ENCODE assay signal across 16 cellular contexts in the genomic region with DNA sequence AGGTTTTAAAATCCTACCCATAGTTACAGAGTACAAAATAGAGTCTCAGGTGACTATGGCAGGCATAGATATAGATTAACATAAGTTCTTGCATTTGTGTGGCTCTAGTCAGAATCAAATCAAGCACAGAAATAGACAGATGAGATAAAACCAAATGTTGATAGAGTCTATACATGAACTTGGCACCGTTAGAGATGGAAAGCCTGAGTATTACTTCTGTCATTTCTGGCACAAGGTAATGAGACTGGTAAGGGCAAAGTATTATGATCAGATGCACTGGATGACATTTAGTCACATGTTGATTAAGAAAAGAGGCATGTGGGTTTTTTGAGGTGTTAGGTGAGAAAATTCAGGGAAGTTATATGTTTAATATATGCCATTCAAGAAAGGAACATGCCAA.
DNase-seq lines count a peak whose midpoint lies in the region; ATAC-seq lines count a peak whose summit lies in the region.
"Had no signal": no experiment of that assay in that cellular context is flagged by ENCODE, and none has a peak within 500 bp of the region (broad histone marks: within the 10 kb centered on the region; RNA-seq: fewer than 3 reads in every experiment).

No MANE protein-coding gene starts in this region.

- H3K27ac Mint-ChIP-seq in activated CD4-positive, alpha-beta T cell treated with anti-CD3 and anti-CD28 coated beads for 36 hours = no peak overlapping the region
- no peak overlapping the region for H3K27ac Mint-ChIP-seq in activated CD4-positive, alpha-beta T cell treated with anti-CD3 and anti-CD28 coated beads, Interleukin-2, amount 10 ng/mL, durations not matched to agents 24 days and 14 days
- H3K27ac Mint-ChIP-seq in activated naive CD8-positive, alpha-beta T cell treated with anti-CD3 and anti-CD28 coated beads, Interleukin-2, amount 50 U/mL, for 24 hours = no peak overlapping the region
- H3K27ac Mint-ChIP-seq in activated naive CD8-positive, alpha-beta T cell treated with anti-CD3 and anti-CD28 coated beads for 36 hours = no peak overlapping the region
- no peak overlapping the region for H3K27ac Mint-ChIP-seq in stimulated activated naive CD8-positive, alpha-beta T cell treated with anti-CD3 and anti-CD28 coated beads, Interleukin-15, amount 100 ng/mL, for 72 hours
- no peak overlapping the region for H3K27ac Mint-ChIP-seq in stimulated activated memory B cell treated with anti-CD40 and anti-IgM and Interleukin-4, amounts not matched to agents 10 μg/mL and 1 μg/mL and 100 μg/mL, for 72 hours
- H3K27ac Mint-ChIP-seq: B cell; CD4-positive, alpha-beta T cell; CD8-positive, alpha-beta T cell had no signal

- no peaks in the 10 kb centered on the region for H3K4me1 Mint-ChIP-seq in activated CD4-positive, alpha-beta T cell treated with anti-CD3 and anti-CD28 coated beads for 36 hours
- no peaks in the 10 kb centered on the region for H3K4me1 Mint-ChIP-seq in activated CD4-positive, alpha-beta T cell treated with anti-CD3 and anti-CD28 coated beads, Interleukin-2, amount 10 ng/mL, durations not matched to agents 24 days and 14 days
- H3K4me1 Mint-ChIP-seq in activated naive CD8-positive, alpha-beta T cell treated with anti-CD3 and anti-CD28 coated beads, Interleukin-2, amount 50 U/mL, for 24 hours = peaks cover 3% of the 10 kb centered on the region
- H3K4me1 Mint-ChIP-seq in activated naive CD8-positive, alpha-beta T cell treated with anti-CD3 and anti-CD28 coated beads for 36 hours = no peaks in the 10 kb centered on the region
- no peaks in the 10 kb centered on the region for H3K4me1 Mint-ChIP-seq in stimulated activated naive CD8-positive, alpha-beta T cell treated with anti-CD3 and anti-CD28 coated beads, Interleukin-15, amount 100 ng/mL, for 72 hours
- H3K4me1 Mint-ChIP-seq in stimulated activated memory B cell treated with anti-CD40 and anti-IgM and Interleukin-4, amounts not matched to agents 10 μg/mL and 1 μg/mL and 100 μg/mL, for 72 hours = peaks cover 6% of the 10 kb centered on the region

- no peak for DNase-seq in activated CD4-positive, alpha-beta T cell treated with anti-CD3 and anti-CD28 coated beads for 36 hours
- no peak for DNase-seq in activated CD4-positive, alpha-beta T cell treated with anti-CD3 and anti-CD28 coated beads, Interleukin-2, amount 10 ng/mL, durations not matched to agents 24 days and 14 days
- DNase-seq in activated naive CD8-positive, alpha-beta T cell treated with anti-CD3 and anti-CD28 coated beads, Interleukin-2, amount 50 U/mL, for 24 hours = no peak
- DNase-seq in activated naive CD8-positive, alpha-beta T cell treated with anti-CD3 and anti-CD28 coated beads for 36 hours = no peak
- DNase-seq in stimulated activated naive CD8-positive, alpha-beta T cell treated with anti-CD3 and anti-CD28 coated beads, Interleukin-15, Interleukin-2, amounts not matched to agents 100 U/mL and 50 U/mL, for 24 hours = no peak
- DNase-seq in stimulated activated naive CD8-positive, alpha-beta T cell treated with anti-CD3 and anti-CD28 coated beads, Interleukin-15, amount 100 ng/mL, for 72 hours = no peak
- DNase-seq: AML-193; Caco-2; Calu3; CD4-positive, alpha-beta T cell; CD8-positive, alpha-beta T cell; DMS79 treated with DMSO at 0.1 percent for 48 hours; GF-D8 had no signal

- intact Hi-C loops in activated CD4-positive, alpha-beta T cell treated with anti-CD3 and anti-CD28 coated beads for 36 hours (cut with DNase I, micrococcal nuclease) = no loop called here
- intact Hi-C loops in activated CD4-positive, alpha-beta T cell treated with anti-CD3 and anti-CD28 coated beads, Interleukin-2, amount 10 ng/mL, durations not matched to agents 24 days and 14 days (cut with micrococcal nuclease) = no loop called here

- CTCF ChIA-PET in activated CD4-positive, alpha-beta T cell treated with anti-CD3 and anti-CD28 coated beads for 36 hours (lab: Charles Lee) = interaction anchor here (1.3 to 1.9 kb wide), 2 partner anchors 16 to 17 kb away, joined by 3 to 4 read pairs; no protein-coding TSS in a partner anchor

- H3K27me3 Mint-ChIP-seq in activated CD4-positive, alpha-beta T cell treated with anti-CD3 and anti-CD28 coated beads for 36 hours = no peaks in the 10 kb centered on the region
- peaks cover 9% of the 10 kb centered on the region for H3K27me3 Mint-ChIP-seq in activated CD4-positive, alpha-beta T cell treated with anti-CD3 and anti-CD28 coated beads, Interleukin-2, amount 10 ng/mL, durations not matched to agents 24 days and 14 days
- no peaks in the 10 kb centered on the region for H3K27me3 Mint-ChIP-seq in activated naive CD8-positive, alpha-beta T cell treated with anti-CD3 and anti-CD28 coated beads, Interleukin-2, amount 50 U/mL, for 24 hours
- H3K27me3 Mint-ChIP-seq in activated naive CD8-positive, alpha-beta T cell treated with anti-CD3 and anti-CD28 coated beads for 36 hours = no peaks in the 10 kb centered on the region
- H3K27me3 Mint-ChIP-seq in stimulated activated naive CD8-positive, alpha-beta T cell treated with anti-CD3 and anti-CD28 coated beads, Interleukin-15, amount 100 ng/mL, for 72 hours = no peaks in the 10 kb centered on the region
- no peaks in the 10 kb centered on the region for H3K27me3 Mint-ChIP-seq in stimulated activated memory B cell treated with anti-CD40 and anti-IgM and Interleukin-4, amounts not matched to agents 10 μg/mL and 1 μg/mL and 100 μg/mL, for 72 hours
- H3K27me3 Mint-ChIP-seq: B cell had no signal

- POLR2A ChIA-PET in activated CD4-positive, alpha-beta T cell treated with anti-CD3 and anti-CD28 coated beads for 36 hours (lab: Charles Lee) = no interaction called here

- peak; percentile 36 for ATAC-seq in activated CD4-positive, alpha-beta T cell treated with anti-CD3 and anti-CD28 coated beads for 36 hours
- ATAC-seq in activated naive CD8-positive, alpha-beta T cell treated with anti-CD3 and anti-CD28 coated beads, Interleukin-2, amount 50 U/mL, for 24 hours = peak; percentile 57
- peak; percentile 40 for ATAC-seq in stimulated activated naive CD8-positive, alpha-beta T cell treated with anti-CD3 and anti-CD28 coated beads, Interleukin-15, Interleukin-2, amounts not matched to agents 100 U/mL and 50 U/mL, for 24 hours
- no peak for ATAC-seq in stimulated activated naive CD8-positive, alpha-beta T cell treated with anti-CD3 and anti-CD28 coated beads, Interleukin-15, amount 100 ng/mL, for 72 hours
- no peak for ATAC-seq in stimulated activated memory B cell treated with anti-CD40 and anti-IgM and Interleukin-4, amounts not matched to agents 10 μg/mL and 1 μg/mL and 100 μg/mL, for 72 hours
- ATAC-seq: A549; CD8-positive, alpha-beta T cell had no signal

- H3K4me3 Mint-ChIP-seq in activated CD4-positive, alpha-beta T cell treated with anti-CD3 and anti-CD28 coated beads for 36 hours = no peak overlapping the region
- no peak overlapping the region for H3K4me3 Mint-ChIP-seq in activated CD4-positive, alpha-beta T cell treated with anti-CD3 and anti-CD28 coated beads, Interleukin-2, amount 10 ng/mL, durations not matched to agents 24 days and 14 days
- no peak overlapping the region for H3K4me3 Mint-ChIP-seq in activated naive CD8-positive, alpha-beta T cell treated with anti-CD3 and anti-CD28 coated beads, Interleukin-2, amount 50 U/mL, for 24 hours
- H3K4me3 Mint-ChIP-seq in activated naive CD8-positive, alpha-beta T cell treated with anti-CD3 and anti-CD28 coated beads for 36 hours = no peak overlapping the region
- H3K4me3 Mint-ChIP-seq in stimulated activated naive CD8-positive, alpha-beta T cell treated with anti-CD3 and anti-CD28 coated beads, Interleukin-15, amount 100 ng/mL, for 72 hours = no peak overlapping the region
- no peak overlapping the region for H3K4me3 Mint-ChIP-seq in stimulated activated memory B cell treated with anti-CD40 and anti-IgM and Interleukin-4, amounts not matched to agents 10 μg/mL and 1 μg/mL and 100 μg/mL, for 72 hours
- H3K4me3 Mint-ChIP-seq: B cell; CD4-positive, alpha-beta T cell; CD8-positive, alpha-beta T cell had no signal

- H3K9me3 Mint-ChIP-seq in activated CD4-positive, alpha-beta T cell treated with anti-CD3 and anti-CD28 coated beads for 36 hours (ENCODE audit: low read depth) = no peaks in the 10 kb centered on the region
- no peaks in the 10 kb centered on the region for H3K9me3 Mint-ChIP-seq in activated CD4-positive, alpha-beta T cell treated with anti-CD3 and anti-CD28 coated beads, Interleukin-2, amount 10 ng/mL, durations not matched to agents 24 days and 14 days
- no peaks in the 10 kb centered on the region for H3K9me3 Mint-ChIP-seq in activated naive CD8-positive, alpha-beta T cell treated with anti-CD3 and anti-CD28 coated beads, Interleukin-2, amount 50 U/mL, for 24 hours
- peaks cover 3% of the 10 kb centered on the region for H3K9me3 Mint-ChIP-seq in activated naive CD8-positive, alpha-beta T cell treated with anti-CD3 and anti-CD28 coated beads for 36 hours
- H3K9me3 Mint-ChIP-seq in stimulated activated naive CD8-positive, alpha-beta T cell treated with anti-CD3 and anti-CD28 coated beads, Interleukin-15, amount 100 ng/mL, for 72 hours = no peaks in the 10 kb centered on the region
- peaks cover 9% of the 10 kb centered on the region for H3K9me3 Mint-ChIP-seq in stimulated activated memory B cell treated with anti-CD40 and anti-IgM and Interleukin-4, amounts not matched to agents 10 μg/mL and 1 μg/mL and 100 μg/mL, for 72 hours

- peaks cover 5% of the 10 kb centered on the region for H3K36me3 Mint-ChIP-seq in activated CD4-positive, alpha-beta T cell treated with anti-CD3 and anti-CD28 coated beads for 36 hours (ENCODE audit: low read depth)
- H3K36me3 Mint-ChIP-seq in activated CD4-positive, alpha-beta T cell treated with anti-CD3 and anti-CD28 coated beads, Interleukin-2, amount 10 ng/mL, durations not matched to agents 24 days and 14 days (ENCODE audit: low read depth) = no peaks in the 10 kb centered on the region
- H3K36me3 Mint-ChIP-seq in activated naive CD8-positive, alpha-beta T cell treated with anti-CD3 and anti-CD28 coated beads, Interleukin-2, amount 50 U/mL, for 24 hours (ENCODE audit: low read depth) = peaks cover 1% of the 10 kb centered on the region
- no peaks in the 10 kb centered on the region for H3K36me3 Mint-ChIP-seq in activated naive CD8-positive, alpha-beta T cell treated with anti-CD3 and anti-CD28 coated beads for 36 hours
- peaks cover 33% of the 10 kb centered on the region for H3K36me3 Mint-ChIP-seq in stimulated activated memory B cell treated with anti-CD40 and anti-IgM and Interleukin-4, amounts not matched to agents 10 μg/mL and 1 μg/mL and 100 μg/mL, for 72 hours
- H3K36me3 Mint-ChIP-seq: CD8-positive, alpha-beta T cell had no signal

Comparison
In these comparisons a context has a peak if more than half of its experiments do, and no peak if none do; other contexts are left out.
1. ATAC-seq: peak in activated CD4-positive, alpha-beta T cell treated with anti-CD3 and anti-CD28 coated beads for 36 hours (single experiment), activated naive CD8-positive, alpha-beta T cell treated with anti-CD3 and anti-CD28 coated beads, Interleukin-2, amount 50 U/mL, for 24 hours (single experiment) and stimulated activated naive CD8-positive, alpha-beta T cell treated with anti-CD3 and anti-CD28 coated beads, Interleukin-15, Interleukin-2, amounts not matched to agents 100 U/mL and 50 U/mL, for 24 hours (single experiment); none in stimulated activated naive CD8-positive, alpha-beta T cell treated with anti-CD3 and anti-CD28 coated beads, Interleukin-15, amount 100 ng/mL, for 72 hours (single experiment) and stimulated activated memory B cell treated with anti-CD40 and anti-IgM and Interleukin-4, amounts not matched to agents 10 μg/mL and 1 μg/mL and 100 μg/mL, for 72 hours (single experiment).